20 cellular contexts compared by ENCODE assay signal in genomic region chr1:204575221-204576190, GRCh38. TPM values are rescaled to one million over a fixed set of nuclear protein-coding genes. Genes with fewer than 3 reads are reported as not detected.
A peak's percentile ranks its signal among the peaks of the same experiment; 100 is the strongest.
DNase-seq lines count a peak whose midpoint lies in the region; ATAC-seq and TF ChIP-seq lines count a peak whose summit lies in the region.
"Had no signal": no experiment of that assay in that cellular context is flagged by ENCODE, and none has a peak within 500 bp of the region (broad histone marks: within the 10 kb centered on the region; RNA-seq: fewer than 3 reads in every experiment).

No MANE protein-coding gene starts in this region.

- no peak for DNase-seq in CD4-positive, alpha-beta memory T cell
- DNase-seq in H9 (no peak), nephron progenitor cell (no peak), HuH-7.5 (ENCODE audit: low spot score) (no peak), H7 (no peak)
- no peak for DNase-seq in central memory CD8-positive, alpha-beta T cell (ENCODE audit: low spot score in 2 of 2)
- DNase-seq: activated naive CD8-positive, alpha-beta T cell treated with anti-CD3 and anti-CD28 coated beads, Interleukin-2, amount 50 U/mL, for 24 hours; SIG-M5; stimulated activated CD4-positive, alpha-beta T cell treated with anti-CD3 and anti-CD28 coated beads, Interleukin-2, amount 100 ng/mL, for 24 hours; stimulated activated naive CD8-positive, alpha-beta T cell treated with anti-CD3 and anti-CD28 coated beads, Interleukin-15, Interleukin-2, amounts not matched to agents 100 U/mL and 50 U/mL, for 24 hours; T-cell had no signal

- no peak overlapping the region for H3K23ac ChIP-seq in H9 (ENCODE audit: insufficient read length, low read depth, low read length)

- no peak for ATAC-seq in central memory CD8-positive, alpha-beta T cell (replicated peaks; ENCODE audit: extremely low read depth, poor library complexity, severe bottlenecking)
- ATAC-seq in GM18502 (IDR thresholded peaks at IDR 0.05; ENCODE audit: poor library complexity, unreplicated experiment) = no peak
- ATAC-seq: activated naive CD8-positive, alpha-beta T cell treated with anti-CD3 and anti-CD28 coated beads, Interleukin-2, amount 50 U/mL, for 24 hours; stimulated activated naive CD8-positive, alpha-beta T cell treated with anti-CD3 and anti-CD28 coated beads, Interleukin-15, Interleukin-2, amounts not matched to agents 100 U/mL and 50 U/mL, for 24 hours; T-cell had no signal

- no peaks in the 10 kb centered on the region for H3K27me3 ChIP-seq in CD4-positive, alpha-beta memory T cell (ENCODE audit: insufficient read depth, low read length)
- H3K27me3 ChIP-seq in H9 (ENCODE audit: insufficient read depth, low read length) (peaks cover 2% of the 10 kb centered on the region; the same call in 1 of the 2 replicates), H7 (ENCODE audit: control insufficient read depth, insufficient read depth, low read length) (peaks cover 4% of the 10 kb centered on the region; the same call in 1 of the 2 replicates)
- H3K27me3 ChIP-seq: tibial nerve had no signal

- no peak overlapping the region for H3K27ac ChIP-seq in CD4-positive, alpha-beta memory T cell (ENCODE audit: low read depth, low read length)
- no peak overlapping the region for H3K27ac ChIP-seq in H9 (ENCODE audit: insufficient read length, low read depth, low read length)
- H3K27ac ChIP-seq: coronary artery, HL-60, left ventricle myocardium inferior, skin epidermis, tibial nerve had no signal

- POLR2A ChIA-PET in CD4-positive, alpha-beta memory T cell (lab: Charles Lee; ENCODE audit: partially characterized antibody) = interaction anchor here (0.6 kb wide), 1 partner anchor 59 kb away, joined by 3 read pairs; the partner anchor contains the start of gene MDM4

- no peaks in the 10 kb centered on the region for H3K36me3 ChIP-seq in CD4-positive, alpha-beta memory T cell (ENCODE audit: insufficient read depth, low read length)
- no peaks in the 10 kb centered on the region for H3K36me3 ChIP-seq in H7 (replicated peaks; ENCODE audit: control insufficient read depth, insufficient read depth, low read length)
- H3K36me3 ChIP-seq: left ventricle myocardium inferior had no signal

- no peak overlapping the region for H2BK5ac ChIP-seq in H9 (ENCODE audit: insufficient read length, low read length)

- H3K9me3 ChIP-seq in CD4-positive, alpha-beta memory T cell (ENCODE audit: control insufficient read depth in 1 of 2, low read length in 2 of 2) = no peaks in the 10 kb centered on the region
- H3K9me3 ChIP-seq in H9 (ENCODE audit: control insufficient read depth, low read depth, low read length) = no peaks in the 10 kb centered on the region
- H3K9me3 ChIP-seq: Caco-2, left ventricle myocardium inferior, tibial nerve had no signal

- no peak overlapping the region for H3K18ac ChIP-seq in H9 (ENCODE audit: insufficient read length, low read depth, low read length)

- peak overlapping the region in 6 of 7 donors; percentile 23 to 78 (median 64) for H3K27ac Mint-ChIP-seq in CD4-positive, alpha-beta memory T cell
- H3K27ac Mint-ChIP-seq in H9 = peak overlapping the region in 2 of 3 experiments; percentile 38 to 80; a peak in 2 of 7 replicates
- peak overlapping the region; percentile 50 for H3K27ac Mint-ChIP-seq in central memory CD8-positive, alpha-beta T cell (ENCODE audit: low read depth)
- no peak overlapping the region for H3K27ac Mint-ChIP-seq in nephron progenitor cell
- H3K27ac Mint-ChIP-seq: activated naive CD8-positive, alpha-beta T cell treated with anti-CD3 and anti-CD28 coated beads, Interleukin-2, amount 50 U/mL, for 24 hours; endodermal cell had no signal

- no peak overlapping the region for H3K9ac ChIP-seq in H9 (ENCODE audit: extremely low read depth, insufficient read length, low read length)

- H2BK120ac ChIP-seq in H9 (ENCODE audit: low read depth, low read length, poor library complexity, severe bottlenecking) = no peak overlapping the region

- no peaks in the 10 kb centered on the region for H3K27me3 Mint-ChIP-seq in CD4-positive, alpha-beta memory T cell
- H3K27me3 Mint-ChIP-seq in H9 (ENCODE audit: low read depth) (peaks cover 40% of the 10 kb centered on the region), nephron progenitor cell (ENCODE audit: low read depth, poor library complexity) (peaks cover 35% of the 10 kb centered on the region)
- H3K27me3 Mint-ChIP-seq in central memory CD8-positive, alpha-beta T cell = no peaks in the 10 kb centered on the region
- H3K27me3 Mint-ChIP-seq: activated naive CD8-positive, alpha-beta T cell treated with anti-CD3 and anti-CD28 coated beads, Interleukin-2, amount 50 U/mL, for 24 hours; T-cell had no signal

- no peak overlapping the region for H2BK15ac ChIP-seq in H9 (ENCODE audit: low read depth, low read length)

- no CpG with 5 or more reads among the region's 13 CpGs for whole genome bisulfite sequencing in H9 (ENCODE audit: extremely low coverage, insufficient read length, low lambda C conversion rate)

- H3K4me1 Mint-ChIP-seq in CD4-positive, alpha-beta memory T cell = peaks cover 15 to 33% (median 20%) of the 10 kb centered on the region in 4 donors
- H3K4me1 Mint-ChIP-seq in H9 (peaks cover 78 to 92% of the 10 kb centered on the region in 2 experiments), nephron progenitor cell (peaks cover 59% of the 10 kb centered on the region)
- peaks cover 15% of the 10 kb centered on the region for H3K4me1 Mint-ChIP-seq in central memory CD8-positive, alpha-beta T cell

- H2AK5ac ChIP-seq in H9 (ENCODE audit: insufficient read length, low read length) = no peak overlapping the region

- no peak overlapping the region for H2AFZ ChIP-seq in H9 (ENCODE audit: low read length)

- no peak overlapping the region for H4K5ac ChIP-seq in H9 (ENCODE audit: insufficient read length, low read depth, low read length)

- no peak overlapping the region for H3T11ph ChIP-seq in H9 (ENCODE audit: low read length)

- no peaks in the 10 kb centered on the region for H3K79me2 ChIP-seq in H9 (ENCODE audit: insufficient read depth, low read length)

- no peak overlapping the region; the same call in 1 of the 2 replicates for H3K14ac ChIP-seq in H9 (ENCODE audit: insufficient read depth, low read length)

- H4K8ac ChIP-seq in H9 (replicated peaks; ENCODE audit: insufficient read length, low read depth, low read length) = no peak overlapping the region

- no peak overlapping the region for H3K4ac ChIP-seq in H9 (ENCODE audit: low read depth, low read length)

- no peaks in the 10 kb centered on the region for H3K23me2 ChIP-seq in H9 (ENCODE audit: insufficient read length, low read depth, low read length, poor library complexity, severe bottlenecking)

- H3K36me3 Mint-ChIP-seq in CD4-positive, alpha-beta memory T cell = peaks cover 12 to 27% of the 10 kb centered on the region in 2 donors
- no peaks in the 10 kb centered on the region; a peak in 1 of 7 replicates for H3K36me3 Mint-ChIP-seq in H9 (ENCODE audit: insufficient read depth in 1 of 3, low read depth in 3 of 3)
- H3K36me3 Mint-ChIP-seq in central memory CD8-positive, alpha-beta T cell (ENCODE audit: insufficient read depth) = peaks cover 15% of the 10 kb centered on the region
- no peaks in the 10 kb centered on the region for H3K36me3 Mint-ChIP-seq in nephron progenitor cell (ENCODE audit: low read depth)

- no peak overlapping the region for H2BK12ac ChIP-seq in H9 (ENCODE audit: insufficient read length, low read depth, low read length)

- no peak overlapping the region for H3K4me3 Mint-ChIP-seq in CD4-positive, alpha-beta memory T cell
- H3K4me3 Mint-ChIP-seq in H9 (peak overlapping the region in 1 of 2 experiments; percentile 41; a peak in 3 of 5 replicates), nephron progenitor cell (peak overlapping the region; percentile 32)
- H3K4me3 Mint-ChIP-seq in central memory CD8-positive, alpha-beta T cell = no peak overlapping the region
- H3K4me3 Mint-ChIP-seq: activated naive CD8-positive, alpha-beta T cell treated with anti-CD3 and anti-CD28 coated beads, Interleukin-2, amount 50 U/mL, for 24 hours; brain; endodermal cell; T-cell had no signal

- no peak for TF ChIP-seq CTCF in H9 (conservative IDR thresholded peaks at IDR 0.05)
- no peak for TF ChIP-seq CTCF in nephron progenitor cell (IDR thresholded peaks at IDR 0.05)

- intact Hi-C loops in CD4-positive, alpha-beta memory T cell (cut with micrococcal nuclease) = no loop called here

- no peak overlapping the region for H3K4me2 ChIP-seq in H9 (ENCODE audit: insufficient read depth, insufficient read length, low read length)

- H3K4me1 ChIP-seq in CD4-positive, alpha-beta memory T cell (ENCODE audit: insufficient read depth, low read length) = peaks cover 25% of the 10 kb centered on the region
- H3K4me1 ChIP-seq in H9 (ENCODE audit: insufficient read depth, low read length) = peaks cover 25% of the 10 kb centered on the region

- H2BK20ac ChIP-seq in H9 (ENCODE audit: low read depth, low read length, poor library complexity, severe bottlenecking) = no peak overlapping the region

- H3K56ac ChIP-seq in H9 (ENCODE audit: insufficient read length, low read depth, low read length) = no peak overlapping the region

- H3K4me3 ChIP-seq in CD4-positive, alpha-beta memory T cell (ENCODE audit: low read length in 2 of 2) = no peak overlapping the region
- no peak overlapping the region for H3K4me3 ChIP-seq in H7 (ENCODE audit: insufficient read depth, low read depth, low read length)
- H3K4me3 ChIP-seq: coronary artery, left ventricle myocardium inferior, skin epidermis, tibial nerve had no signal

- CTCF ChIA-PET in CD4-positive, alpha-beta memory T cell (lab: Charles Lee; ENCODE audit: partially characterized antibody) = interaction anchor here (2.3 kb wide), 1 partner anchor 10 kb away, joined by 14 read pairs; no protein-coding TSS in a partner anchor

- H4K20me1 ChIP-seq in H9 (ENCODE audit: control insufficient read depth, insufficient read depth, insufficient read length) = no peaks in the 10 kb centered on the region

- no peaks in the 10 kb centered on the region for H3K79me1 ChIP-seq in H9 (ENCODE audit: insufficient read depth, low read depth, low read length, poor library complexity, severe bottlenecking)

- no peak overlapping the region for H4K91ac ChIP-seq in H9 (ENCODE audit: insufficient read length, low read depth, low read length)

- H3K9me3 Mint-ChIP-seq in CD4-positive, alpha-beta memory T cell = peaks cover 0 to 1% (median 0%) of the 10 kb centered on the region in 8 donors
- H3K9me3 Mint-ChIP-seq in H9 (no peaks in the 10 kb centered on the region; a peak in 1 of 5 replicates), nephron progenitor cell (no peaks in the 10 kb centered on the region)
- H3K9me3 Mint-ChIP-seq in central memory CD8-positive, alpha-beta T cell = no peaks in the 10 kb centered on the region
- H3K9me3 Mint-ChIP-seq: activated naive CD8-positive, alpha-beta T cell treated with anti-CD3 and anti-CD28 coated beads, Interleukin-2, amount 50 U/mL, for 24 hours; endodermal cell; T-cell had no signal

RNA-seq across cellular contexts. Expression of gene MDM4, which starts 59.3 kb away (rescaled TPM):
- total RNA-seq in CD4-positive, alpha-beta memory T cell = 100 to 1,000 TPM; 213 to 237 TPM
- 10 to 100 TPM in 1 of 2 donors, 1 to 10 TPM in 1; 7.7 to 26.8 TPM for polyA plus RNA-seq in CD4-positive, alpha-beta memory T cell
- total RNA-seq in H9 (2021) = 47.2 and 49.6 TPM in 2 replicates
- 15.9 and 17.6 TPM in 2 replicates for total RNA-seq in H7 (2014; rRNA removed; shearing (Covaris generic))
